In the genomic region with DNA sequence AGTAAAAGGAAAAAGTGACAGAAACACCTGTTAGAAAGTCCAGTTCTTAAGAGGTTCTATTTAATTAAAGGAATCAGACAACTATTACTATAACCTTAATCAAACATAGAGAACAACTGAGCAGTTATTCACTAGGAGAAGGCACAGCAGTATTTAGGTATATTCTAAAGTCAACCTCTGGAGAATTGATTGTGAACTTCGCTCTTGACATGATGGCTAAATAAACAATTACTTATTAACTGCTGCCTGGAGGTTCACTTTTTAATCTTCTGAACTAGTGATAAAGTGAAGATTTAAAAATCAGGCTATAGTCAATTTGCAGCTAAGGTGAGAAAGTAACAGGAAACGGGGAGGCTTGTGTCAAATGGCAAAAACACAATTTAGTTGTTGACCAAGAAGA, we compare ENCODE assay signal across 26 cellular contexts.
"Had no signal": no experiment of that assay in that cellular context is flagged by ENCODE, and none has a peak within 500 bp of the region (broad histone marks: within the 10 kb centered on the region; RNA-seq: fewer than 3 reads in every experiment).

No MANE protein-coding gene starts in this region.

- DNase-seq: activated CD4-positive, alpha-beta T cell treated with anti-CD3 and anti-CD28 coated beads for 36 hours; activated CD4-positive, alpha-beta T cell treated with anti-CD3 and anti-CD28 coated beads, Interleukin-2, amount 50 U/mL, for 1 hour; activated CD8-positive, alpha-beta memory T cell treated with anti-CD3 and anti-CD28 coated beads, Interleukin-2, amount 50 U/mL, for 48 hours; activated CD8-positive, alpha-beta T cell treated with anti-CD3 and anti-CD28 coated beads for 36 hours; activated naive CD4-positive, alpha-beta T cell treated with anti-CD3 and anti-CD28 coated beads, Interleukin-2, amount 50 U/mL, for 16 hours; activated T-cell treated with anti-CD3 and anti-CD28 coated beads, Interleukin-2, amount 50 U/mL, for 1 hour; aorta; caudate nucleus; MG63; MV-4-11; NCI-H1092 treated with DMSO at 0.1 percent for 48 hours; NCI-H146; NCI-H187 treated with DMSO at 0.1 percent for 48 hours; NCI-H2081 treated with DMSO at 0.1 percent for 48 hours; NCI-H2171 treated with DMSO at 0.1 percent for 48 hours; NCI-H226; NCI-H774; NK-92 treated with Interleukin-12 subunit alpha and Interleukin-12 subunit beta, amount 100 ng/mL, for 24 hours; Peyer's patch; Right ventricle myocardium superior; SJCRH30; SK-N-SH; T-helper 1 cell; WERI-Rb-1 had no signal

- H3K4me1 ChIP-seq: breast epithelium, Peyer's patch, SJCRH30 had no signal

- H3K27ac ChIP-seq: breast epithelium, Peyer's patch, RWPE1, SJCRH30, WERI-Rb-1 had no signal

- ATAC-seq: activated CD4-positive, alpha-beta T cell treated with anti-CD3 and anti-CD28 coated beads for 36 hours; activated CD8-positive, alpha-beta T cell treated with anti-CD3 and anti-CD28 coated beads for 36 hours had no signal

- H3K4me3 ChIP-seq: breast epithelium, MG63, Peyer's patch, SJCRH30 had no signal

- H3K9me3 ChIP-seq: breast epithelium, MG63, Peyer's patch, SJCRH30, SK-N-SH had no signal

- H3K36me3 ChIP-seq: breast epithelium, MG63, Peyer's patch, SJCRH30, WERI-Rb-1 had no signal

- H3K27me3 ChIP-seq: breast epithelium, MG63, Peyer's patch, SJCRH30 had no signal
